Comparison of ENCODE assay signal across 21 cellular contexts in genomic region chr3:133049491-133049890, GRCh38. TPM values are rescaled to one million over a fixed set of nuclear protein-coding genes. Genes with fewer than 3 reads are reported as not detected.
A peak's percentile ranks its signal among the peaks of the same experiment; 100 is the strongest.
DNase-seq lines count a peak whose midpoint lies in the region; ATAC-seq, FAIRE-seq and TF ChIP-seq lines count a peak whose summit lies in the region.
"Had no signal": no experiment of that assay in that cellular context is flagged by ENCODE, and none has a peak within 500 bp of the region (broad histone marks: within the 10 kb centered on the region; RNA-seq: fewer than 3 reads in every experiment).

No MANE protein-coding gene starts in this region.

- peaks cover 0 to 9% (median 0%) of the 10 kb centered on the region in 5 experiments for H3K9me3 Mint-ChIP-seq in brain
- H3K9me3 Mint-ChIP-seq in activated naive CD8-positive, alpha-beta T cell treated with anti-CD3 and anti-CD28 coated beads, Interleukin-2, amount 50 U/mL, for 24 hours, result no peaks in the 10 kb centered on the region
- H3K9me3 Mint-ChIP-seq: CD8-positive, alpha-beta memory T cell; GM23338 had no signal

- H3K4me1 ChIP-seq in skeletal muscle tissue (ENCODE audit: control insufficient read depth in 3 of 3, insufficient read depth in 3 of 3, low read length in 3 of 3) (peaks cover 3 to 9% (median 6%) of the 10 kb centered on the region in 3 donors), small intestine (ENCODE audit: control insufficient read depth in 2 of 2, insufficient read depth in 1 of 2, low read depth in 1 of 2, low read length in 1 of 2) (no peaks in the 10 kb centered on the region)

- DNase-seq in myocyte (ENCODE audit: low read depth) (peak; percentile 22), NCI-H1436 treated with DMSO at 0.1 percent for 48 hours (lab: John Stamatoyannopoulos, UW) (no peak), small intestine (no peak)
- no peak for DNase-seq in activated naive CD8-positive, alpha-beta T cell treated with anti-CD3 and anti-CD28 coated beads, Interleukin-2, amount 50 U/mL, for 24 hours
- DNase-seq: ACHN; BE2C; C1 segment of cervical spinal cord; CD4-positive, CD25-positive, alpha-beta regulatory T cell; CD8-positive, alpha-beta memory T cell; COR-L47; HCEC 1CT; IMR-90 had no signal

- no peak for FAIRE-seq in small intestine (lab: Jason Lieb, UNC)
- FAIRE-seq: A204.1, G401.6, GM12891, H54, HTR-8/SVneo had no signal

- H3K9me3 ChIP-seq in skeletal muscle tissue (ENCODE audit: control insufficient read depth in 3 of 3, low read length in 3 of 3) (no peaks in the 10 kb centered on the region), small intestine (ENCODE audit: control insufficient read depth, low read depth) (no peaks in the 10 kb centered on the region)
- H3K9me3 ChIP-seq: BE2C had no signal

- peaks cover 41% of the 10 kb centered on the region for H3K4me1 Mint-ChIP-seq in brain
- H3K4me1 Mint-ChIP-seq in activated naive CD8-positive, alpha-beta T cell treated with anti-CD3 and anti-CD28 coated beads, Interleukin-2, amount 50 U/mL, for 24 hours, result no peaks in the 10 kb centered on the region
- H3K4me1 Mint-ChIP-seq: CD4-positive, CD25-positive, alpha-beta regulatory T cell; CD8-positive, alpha-beta memory T cell had no signal

- H3K36me3 Mint-ChIP-seq in brain, result peaks cover 23% of the 10 kb centered on the region
- no peaks in the 10 kb centered on the region for H3K36me3 Mint-ChIP-seq in activated naive CD8-positive, alpha-beta T cell treated with anti-CD3 and anti-CD28 coated beads, Interleukin-2, amount 50 U/mL, for 24 hours (ENCODE audit: low read depth)
- H3K36me3 Mint-ChIP-seq: CD4-positive, CD25-positive, alpha-beta regulatory T cell; CD8-positive, alpha-beta memory T cell had no signal

- H3K27ac Mint-ChIP-seq in brain, result peak overlapping the region in 4 of 5 experiments; percentile 32 to 85 (median 70)
- H3K27ac Mint-ChIP-seq in activated naive CD8-positive, alpha-beta T cell treated with anti-CD3 and anti-CD28 coated beads, Interleukin-2, amount 50 U/mL, for 24 hours, result no peak overlapping the region
- H3K27ac Mint-ChIP-seq: CD8-positive, alpha-beta memory T cell; GM23338 had no signal

- H3K27me3 Mint-ChIP-seq in brain, result peaks cover 4% of the 10 kb centered on the region
- H3K27me3 Mint-ChIP-seq in activated naive CD8-positive, alpha-beta T cell treated with anti-CD3 and anti-CD28 coated beads, Interleukin-2, amount 50 U/mL, for 24 hours, result peaks cover 8% of the 10 kb centered on the region

- no peaks in the 10 kb centered on the region for H3K27me3 ChIP-seq in skeletal muscle tissue (ENCODE audit: control insufficient read depth in 3 of 3, insufficient read depth in 3 of 3, low read length in 3 of 3)
- no peaks in the 10 kb centered on the region for H3K27me3 ChIP-seq in small intestine (ENCODE audit: control insufficient read depth in 2 of 2, insufficient read depth in 2 of 2, low read length in 2 of 2)
- H3K27me3 ChIP-seq: BE2C had no signal

- H3K9ac ChIP-seq in skeletal muscle tissue (ENCODE audit: low read depth in 1 of 3, low read length in 3 of 3), result peak overlapping the region in 2 of 3 donors; percentile 10 to 21

- no peak overlapping the region for H3K27ac ChIP-seq in skeletal muscle tissue (ENCODE audit: low read depth, low read length)
- H3K27ac ChIP-seq in small intestine (ENCODE audit: low read depth in 1 of 2, low read length in 1 of 2), result no peak overlapping the region

- WGBS in small intestine, 3 donors, result 60 to 70% (median 64%) methylated on average over 2 of the region's 2 CpGs

- TF ChIP-seq CTCF in brain (conservative IDR thresholded peaks at IDR 0.05), result no peak

- peak; percentile 78 for ATAC-seq in SK-N-SH treated with all-trans-retinoic acid at 6 μM for 48 hours
- no peak for ATAC-seq in activated naive CD8-positive, alpha-beta T cell treated with anti-CD3 and anti-CD28 coated beads, Interleukin-2, amount 50 U/mL, for 24 hours
- ATAC-seq: GM23338 had no signal

- no peak overlapping the region for H3K4me3 ChIP-seq in skeletal muscle tissue (ENCODE audit: low read length in 3 of 3)
- H3K4me3 ChIP-seq in small intestine (ENCODE audit: low read depth in 1 of 2, low read length in 2 of 2), result no peak overlapping the region
- H3K4me3 ChIP-seq: GM23338 had no signal

- peak overlapping the region in 3 of 5 experiments; percentile 24 to 64 (median 43) for H3K4me3 Mint-ChIP-seq in brain
- H3K4me3 Mint-ChIP-seq in activated naive CD8-positive, alpha-beta T cell treated with anti-CD3 and anti-CD28 coated beads, Interleukin-2, amount 50 U/mL, for 24 hours, result no peak overlapping the region
- H3K4me3 Mint-ChIP-seq: CD4-positive, CD25-positive, alpha-beta regulatory T cell; CD8-positive, alpha-beta memory T cell; GM23338 had no signal

- peaks cover 0 to 14% (median 0%) of the 10 kb centered on the region in 3 donors for H3K36me3 ChIP-seq in skeletal muscle tissue (ENCODE audit: control insufficient read depth in 3 of 3, insufficient read depth in 3 of 3, low read length in 3 of 3)
- no peaks in the 10 kb centered on the region for H3K36me3 ChIP-seq in small intestine (ENCODE audit: control insufficient read depth in 2 of 2, insufficient read depth in 2 of 2, low read length in 2 of 2)

TF ChIP-seq in SK-N-SH treated with all-trans-retinoic acid at 6 μM for 48 hours, 23 proteins besides CTCF, POLR2A, EP300 and RAD21:
- TF ChIP-seq TOX (CRISPR knock-in tag; IDR thresholded peaks at IDR 0.05; ENCODE audit: borderline replicate concordance) (0 out of 2 replicates have a peak, but pooled peaks have one; percentile 11), BACH2 (CRISPR knock-in tag; IDR thresholded peaks at IDR 0.05; ENCODE audit: borderline replicate concordance) (no peak), SNAI2 (CRISPR knock-in tag; IDR thresholded peaks at IDR 0.05) (no peak)

RNA-seq across cellular contexts. Expression of gene TMEM108, which starts 11.3 kb away (rescaled TPM):
- 95.9 TPM for polyA plus RNA-seq in brain (ENCODE audit: insufficient read depth, low read depth, low replicate concordance)
- 16.7 and 20.7 TPM in 2 replicates for total RNA-seq in myocyte
- 28.6 TPM for polyA plus RNA-seq in myocyte (2012)
- 7.3 TPM for total RNA-seq in skeletal muscle tissue
- under 1 TPM in 1 of 3 donors, not detected in 2; 0.94 TPM for polyA plus RNA-seq in small intestine
- total RNA-seq: CD4-positive, CD25-positive, alpha-beta regulatory T cell; CD8-positive, alpha-beta memory T cell had no signal
- polyA plus RNA-seq: CD8-positive, alpha-beta memory T cell had no signal
